ENCODE assay signal across 29 cellular contexts in genomic region chr4:114019972-114020358, GRCh38. TPM values are rescaled to one million over a fixed set of nuclear protein-coding genes. Genes with fewer than 3 reads are reported as not detected.
"Had no signal": no experiment of that assay in that cellular context is flagged by ENCODE, and none has a peak within 500 bp of the region (broad histone marks: within the 10 kb centered on the region; RNA-seq: fewer than 3 reads in every experiment).

No MANE protein-coding gene starts in this region.

- H3K27me3 ChIP-seq: brain microvascular endothelial cell, esophagus squamous epithelium, right atrium auricular region, spleen, suprapubic skin, tibial artery, upper lobe of right lung had no signal

- H3K9me3 ChIP-seq: esophagus squamous epithelium, left ventricle myocardium inferior, right atrium auricular region, spleen, suprapubic skin, tibial artery, upper lobe of right lung had no signal

- H3K36me3 ChIP-seq: brain microvascular endothelial cell, esophagus squamous epithelium, left ventricle myocardium inferior, right atrium auricular region, spleen, suprapubic skin, tibial artery, upper lobe of right lung had no signal

- H3K4me1 Mint-ChIP-seq: activated CD4-positive, alpha-beta T cell treated with anti-CD3 and anti-CD28 coated beads, Interleukin-2, amount 10 ng/mL, durations not matched to agents 24 days and 14 days; activated T-helper 17 cell treated with anti-CD3 and anti-CD28 coated beads, Interleukin-2, amount 50 U/mL, for 72 hours; naive thymus-derived CD4-positive, alpha-beta T cell; neural crest cell had no signal

- H3K27ac Mint-ChIP-seq: activated CD4-positive, alpha-beta memory T cell treated with anti-CD3 and anti-CD28 coated beads for 36 hours; activated CD4-positive, alpha-beta T cell treated with anti-CD3 and anti-CD28 coated beads, Interleukin-2, amount 10 ng/mL, durations not matched to agents 24 days and 14 days; activated T-cell treated with anti-CD3 and anti-CD28 coated beads, Interleukin-2, amount 50 U/mL, for 24 hours; activated T-helper 17 cell treated with anti-CD3 and anti-CD28 coated beads, Interleukin-2, amount 50 U/mL, for 72 hours; effector memory CD8-positive, alpha-beta T cell; naive thymus-derived CD4-positive, alpha-beta T cell had no signal

- H3K36me3 Mint-ChIP-seq: activated CD4-positive, alpha-beta memory T cell treated with anti-CD3 and anti-CD28 coated beads for 36 hours had no signal

- H3K27ac ChIP-seq: brain microvascular endothelial cell, esophagus squamous epithelium, left ventricle myocardium inferior, right atrium auricular region, spleen, suprapubic skin, tibial artery, upper lobe of right lung had no signal

- DNase-seq: activated CD4-positive, alpha-beta memory T cell treated with anti-CD3 and anti-CD28 coated beads for 36 hours; activated CD4-positive, alpha-beta T cell treated with anti-CD3 and anti-CD28 coated beads, Interleukin-2, amount 10 ng/mL, durations not matched to agents 24 days and 14 days; activated CD4-positive, CD25-positive, alpha-beta regulatory T cell treated with anti-CD3 and anti-CD28 coated beads, Interleukin-2, amount 50 U/mL, for 72 hours; activated CD8-positive, alpha-beta memory T cell treated with anti-CD3 and anti-CD28 coated beads, Interleukin-2, amount 50 U/mL, for 48 hours; activated gamma-delta T cell treated with Interleukin-2 at 50 U/mL for 16 hours; activated naive CD4-positive, alpha-beta T cell treated with anti-CD3 and anti-CD28 coated beads, Interleukin-2, amount 50 U/mL, for 16 hours; activated T-cell treated with anti-CD3 and anti-CD28 coated beads, Interleukin-2, amount 50 U/mL, for 24 hours; amniotic stem cell; brain microvascular endothelial cell; caudate nucleus; cortex of kidney; effector memory CD8-positive, alpha-beta T cell; esophagus squamous epithelium; left ventricle myocardium inferior; naive thymus-derived CD4-positive, alpha-beta T cell; nucleus accumbens; spleen; stimulated activated naive CD4-positive, alpha-beta T cell; T-helper 2 cell; tibial artery; upper lobe of right lung had no signal

- H3K4me1 ChIP-seq: left ventricle myocardium inferior, right atrium auricular region, spleen, suprapubic skin, upper lobe of right lung had no signal

- H3K4me3 ChIP-seq: esophagus squamous epithelium, left ventricle myocardium inferior, lung, right atrium auricular region, spleen, suprapubic skin, tibial artery, upper lobe of right lung had no signal

- H3K4me3 Mint-ChIP-seq: activated CD4-positive, alpha-beta memory T cell treated with anti-CD3 and anti-CD28 coated beads for 36 hours; activated CD4-positive, alpha-beta T cell treated with anti-CD3 and anti-CD28 coated beads, Interleukin-2, amount 10 ng/mL, durations not matched to agents 24 days and 14 days; activated T-cell treated with anti-CD3 and anti-CD28 coated beads, Interleukin-2, amount 50 U/mL, for 24 hours; activated T-helper 17 cell treated with anti-CD3 and anti-CD28 coated beads, Interleukin-2, amount 50 U/mL, for 72 hours; effector memory CD8-positive, alpha-beta T cell; naive thymus-derived CD4-positive, alpha-beta T cell; neural crest cell had no signal

- H3K27me3 Mint-ChIP-seq: activated CD4-positive, alpha-beta memory T cell treated with anti-CD3 and anti-CD28 coated beads for 36 hours; activated CD4-positive, alpha-beta T cell treated with anti-CD3 and anti-CD28 coated beads, Interleukin-2, amount 10 ng/mL, durations not matched to agents 24 days and 14 days; activated T-cell treated with anti-CD3 and anti-CD28 coated beads, Interleukin-2, amount 50 U/mL, for 24 hours; activated T-helper 17 cell treated with anti-CD3 and anti-CD28 coated beads, Interleukin-2, amount 50 U/mL, for 72 hours; effector memory CD8-positive, alpha-beta T cell; naive thymus-derived CD4-positive, alpha-beta T cell had no signal

- H3K9me3 Mint-ChIP-seq: activated CD4-positive, alpha-beta T cell treated with anti-CD3 and anti-CD28 coated beads, Interleukin-2, amount 10 ng/mL, durations not matched to agents 24 days and 14 days; activated T-cell treated with anti-CD3 and anti-CD28 coated beads, Interleukin-2, amount 50 U/mL, for 24 hours; activated T-helper 17 cell treated with anti-CD3 and anti-CD28 coated beads, Interleukin-2, amount 50 U/mL, for 72 hours; effector memory CD8-positive, alpha-beta T cell; neural crest cell had no signal

- ATAC-seq: activated T-helper 17 cell treated with anti-CD3 and anti-CD28 coated beads, Interleukin-2, amount 50 U/mL, for 72 hours; effector memory CD8-positive, alpha-beta T cell; naive thymus-derived CD4-positive, alpha-beta T cell; upper lobe of right lung had no signal

- FAIRE-seq: astrocyte, frontal cortex, islet of Langerhans had no signal

RNA-seq across cellular contexts. Expression of gene ARSJ, which starts 40.5 kb away (rescaled TPM):
- total RNA-seq: activated CD4-positive, alpha-beta T cell treated with anti-CD3 and anti-CD28 coated beads, Interleukin-2, amount 10 ng/mL, durations not matched to agents 24 days and 14 days had no signal
